Comparison of ENCODE assay signal across 10 cellular contexts in genomic region chr4:38162240-38162784, GRCh38.
A peak's percentile ranks its signal among the peaks of the same experiment; 100 is the strongest.
DNase-seq lines count a peak whose midpoint lies in the region; ATAC-seq and TF ChIP-seq lines count a peak whose summit lies in the region.
"Had no signal": no experiment of that assay in that cellular context is flagged by ENCODE, and none has a peak within 500 bp of the region (broad histone marks: within the 10 kb centered on the region; RNA-seq: fewer than 3 reads in every experiment).

No MANE protein-coding gene starts in this region.

- no peak for TF ChIP-seq CTCF in foreskin fibroblast (IDR thresholded peaks at IDR 0.05; ENCODE audit: low read depth, low read length)

- no peak overlapping the region for H3K4me3 Mint-ChIP-seq in activated CD4-positive, alpha-beta T cell treated with anti-CD3 and anti-CD28 coated beads, Interleukin-2, amount 10 ng/mL, durations not matched to agents 24 days and 14 days
- H3K4me3 Mint-ChIP-seq in stimulated activated effector memory CD8-positive, alpha-beta T cell treated with anti-CD3 and anti-CD28 coated beads, Interleukin-12 subunit alpha, Interleukin-12 subunit beta, amount 100 ng/mL, for 72 hours: no peak overlapping the region

- H3K9me3 Mint-ChIP-seq in activated CD4-positive, alpha-beta T cell treated with anti-CD3 and anti-CD28 coated beads, Interleukin-2, amount 10 ng/mL, durations not matched to agents 24 days and 14 days: peaks cover 39% of the 10 kb centered on the region
- H3K9me3 Mint-ChIP-seq in stimulated activated effector memory CD8-positive, alpha-beta T cell treated with anti-CD3 and anti-CD28 coated beads, Interleukin-12 subunit alpha, Interleukin-12 subunit beta, amount 100 ng/mL, for 72 hours: peaks cover 8% of the 10 kb centered on the region

- H3K27ac Mint-ChIP-seq in activated CD4-positive, alpha-beta T cell treated with anti-CD3 and anti-CD28 coated beads, Interleukin-2, amount 10 ng/mL, durations not matched to agents 24 days and 14 days: peak overlapping the region; percentile 80
- H3K27ac Mint-ChIP-seq in stimulated activated effector memory CD8-positive, alpha-beta T cell treated with anti-CD3 and anti-CD28 coated beads, Interleukin-12 subunit alpha, Interleukin-12 subunit beta, amount 100 ng/mL, for 72 hours: peak overlapping the region; percentile 80

- no peak for ATAC-seq in stimulated activated effector memory CD8-positive, alpha-beta T cell treated with anti-CD3 and anti-CD28 coated beads, Interleukin-12 subunit alpha, Interleukin-12 subunit beta, amount 100 ng/mL, for 72 hours
- no peak for ATAC-seq in HG02938 (IDR thresholded peaks at IDR 0.05; ENCODE audit: unreplicated experiment)
- ATAC-seq: K562 had no signal

- H3K27me3 Mint-ChIP-seq in activated CD4-positive, alpha-beta T cell treated with anti-CD3 and anti-CD28 coated beads, Interleukin-2, amount 10 ng/mL, durations not matched to agents 24 days and 14 days: peaks cover 9% of the 10 kb centered on the region

- H3K36me3 Mint-ChIP-seq in activated CD4-positive, alpha-beta T cell treated with anti-CD3 and anti-CD28 coated beads, Interleukin-2, amount 10 ng/mL, durations not matched to agents 24 days and 14 days (ENCODE audit: low read depth): peaks cover 7% of the 10 kb centered on the region
- H3K36me3 Mint-ChIP-seq in stimulated activated effector memory CD8-positive, alpha-beta T cell treated with anti-CD3 and anti-CD28 coated beads, Interleukin-12 subunit alpha, Interleukin-12 subunit beta, amount 100 ng/mL, for 72 hours: no peaks in the 10 kb centered on the region

- H3K4me3 ChIP-seq in foreskin fibroblast (ENCODE audit: low read depth in 1 of 2, low read length in 2 of 2): no peak overlapping the region
- H3K4me3 ChIP-seq: K562 had no signal

- intact Hi-C loops in activated CD4-positive, alpha-beta T cell treated with anti-CD3 and anti-CD28 coated beads, Interleukin-2, amount 10 ng/mL, durations not matched to agents 24 days and 14 days (cut with micrococcal nuclease): loop anchor here (2.0 to 5.0 kb wide), 7 partner anchors 85 to 1190 kb away; no protein-coding TSS in a partner anchor

- DNase-seq in activated CD4-positive, alpha-beta T cell treated with anti-CD3 and anti-CD28 coated beads, Interleukin-2, amount 10 ng/mL, durations not matched to agents 24 days and 14 days: no peak
- DNase-seq in activated CD4-positive, alpha-beta T cell treated with anti-CD3 and anti-CD28 coated beads, Interleukin-2, amount 50 U/mL, for 48 hours: no peak
- DNase-seq in T1000 (lab: John Stamatoyannopoulos, UW): peak; percentile 33
- peak; percentile 87 to 91 for DNase-seq in foreskin fibroblast
- DNase-seq in stimulated activated effector memory CD8-positive, alpha-beta T cell treated with anti-CD3 and anti-CD28 coated beads, Interleukin-12 subunit alpha, Interleukin-12 subunit beta, amount 100 ng/mL, for 72 hours (ENCODE audit: low spot score in 2 of 2): no peak
- no peak for DNase-seq in C1 segment of cervical spinal cord (lab: John Stamatoyannopoulos, UW)
- DNase-seq in SIG-M5 (lab: John Stamatoyannopoulos, UW): no peak
- DNase-seq: AML-193 had no signal

- peaks cover 64% of the 10 kb centered on the region for H3K4me1 Mint-ChIP-seq in activated CD4-positive, alpha-beta T cell treated with anti-CD3 and anti-CD28 coated beads, Interleukin-2, amount 10 ng/mL, durations not matched to agents 24 days and 14 days
- H3K4me1 Mint-ChIP-seq in stimulated activated effector memory CD8-positive, alpha-beta T cell treated with anti-CD3 and anti-CD28 coated beads, Interleukin-12 subunit alpha, Interleukin-12 subunit beta, amount 100 ng/mL, for 72 hours: peaks cover 62% of the 10 kb centered on the region

Comparison
In these comparisons a context has a peak if more than half of its experiments do, and no peak if none do; other contexts are left out.
1. DNase-seq: peak in T1000 (single experiment) and foreskin fibroblast (2 of 2); none in activated CD4-positive, alpha-beta T cell treated with anti-CD3 and anti-CD28 coated beads, Interleukin-2, amount 10 ng/mL, durations not matched to agents 24 days and 14 days (single experiment), activated CD4-positive, alpha-beta T cell treated with anti-CD3 and anti-CD28 coated beads, Interleukin-2, amount 50 U/mL, for 48 hours (0 of 2), stimulated activated effector memory CD8-positive, alpha-beta T cell treated with anti-CD3 and anti-CD28 coated beads, Interleukin-12 subunit alpha, Interleukin-12 subunit beta, amount 100 ng/mL, for 72 hours (0 of 2), C1 segment of cervical spinal cord (0 of 14) and SIG-M5 (single experiment).